1 cellular context compared by ENCODE assay signal in genomic region chr1:219906924-219907771, GRCh38.
TF ChIP-seq lines count a peak whose summit lies in the region.

No MANE protein-coding gene starts in this region.

TF ChIP-seq in K562, 482 proteins besides CTCF, POLR2A, EP300 and RAD21 (continued from another document):
- no peak for TF ChIP-seq REST (CRISPR knock-in tag; IDR thresholded peaks at IDR 0.05; ENCODE audit: low read depth)
- TF ChIP-seq NR2C1 (IDR thresholded peaks at IDR 0.05), result peak; percentile 58
- peak; percentile 70 for TF ChIP-seq NR2C1 (tag; IDR thresholded peaks at IDR 0.05)
- peak; percentile 99 for TF ChIP-seq KLF16 (IDR thresholded peaks at IDR 0.05)
- no peak for TF ChIP-seq TSHZ1 (CRISPR knock-in tag; IDR thresholded peaks at IDR 0.05)
- TF ChIP-seq SP2 (IDR thresholded peaks at IDR 0.05; ENCODE audit: extremely low read depth, low read depth, low read length, poor library complexity, severe bottlenecking), result no peak
